ENCODE assay signal across 8 cellular contexts in genomic region chr12:48716168-48716492, GRCh38. TPM values are rescaled to one million over a fixed set of nuclear protein-coding genes. Genes with fewer than 3 reads are reported as not detected.
DNase-seq lines count a peak whose midpoint lies in the region; ATAC-seq and TF ChIP-seq lines count a peak whose summit lies in the region.

No MANE protein-coding gene starts in this region.

- H3K27ac ChIP-seq in angular gyrus (ENCODE audit: low read depth, low read length), result peak overlapping the region; percentile 74
- peak overlapping the region; percentile 89 to 97 for H3K27ac ChIP-seq in left lung
- H3K27ac ChIP-seq in tibial artery, result peak overlapping the region; percentile 88 to 95

- no peaks in the 10 kb centered on the region for H3K27me3 ChIP-seq in left lung
- H3K27me3 ChIP-seq in tibial artery, result no peaks in the 10 kb centered on the region

- H3K36me3 Mint-ChIP-seq in activated CD4-positive, alpha-beta T cell treated with anti-CD3 and anti-CD28 coated beads, Interleukin-2, amount 10 ng/mL, durations not matched to agents 7 days and 5 days (ENCODE audit: low read depth), result peaks cover 52% of the 10 kb centered on the region

- peaks cover 36% of the 10 kb centered on the region for H3K4me1 Mint-ChIP-seq in activated CD4-positive, alpha-beta T cell treated with anti-CD3 and anti-CD28 coated beads, Interleukin-2, amount 10 ng/mL, durations not matched to agents 7 days and 5 days

- ATAC-seq in left lung (no peak), HG02623 (IDR thresholded peaks at IDR 0.05; ENCODE audit: unreplicated experiment) (no peak)

- TF ChIP-seq CTCF in left lung (IDR thresholded peaks at IDR 0.05) (no peak), tibial artery (IDR thresholded peaks at IDR 0.05) (no peak)

- peaks cover 0 to 39% of the 10 kb centered on the region in 2 donors for H3K36me3 ChIP-seq in left lung
- peaks cover 11 to 27% (median 22%) of the 10 kb centered on the region in 3 donors for H3K36me3 ChIP-seq in tibial artery

- H3K9me3 Mint-ChIP-seq in activated CD4-positive, alpha-beta T cell treated with anti-CD3 and anti-CD28 coated beads, Interleukin-2, amount 10 ng/mL, durations not matched to agents 7 days and 5 days, result peaks cover 17% of the 10 kb centered on the region

- CTCF ChIA-PET in activated CD4-positive, alpha-beta T cell treated with anti-CD3 and anti-CD28 coated beads, Interleukin-2, amount 10 ng/mL, durations not matched to agents 7 days and 5 days (lab: Charles Lee), result interaction anchor here (0.7 to 1.2 kb wide), 2 partner anchors 24 to 137 kb away, joined by 3 to 4 read pairs; no protein-coding TSS in a partner anchor

- DNase-seq in activated CD4-positive, alpha-beta T cell treated with anti-CD3 and anti-CD28 coated beads, Interleukin-2, amount 10 ng/mL, durations not matched to agents 7 days and 5 days, result no peak
- DNase-seq in activated CD4-positive, alpha-beta T cell treated with anti-CD3 and anti-CD28 coated beads for 48 hours, result no peak
- DNase-seq in left lung, result no peak
- no peak for DNase-seq in tibial artery
- no peak for DNase-seq in epidermal melanocyte (ENCODE audit: insufficient read length, low spot score)
- no peak for DNase-seq in NCI-H1436 treated with DMSO at 0.1 percent for 48 hours (lab: John Stamatoyannopoulos, UW)

- POLR2A ChIA-PET in activated CD4-positive, alpha-beta T cell treated with anti-CD3 and anti-CD28 coated beads, Interleukin-2, amount 10 ng/mL, durations not matched to agents 7 days and 5 days (lab: Charles Lee), result no interaction called here

- intact Hi-C loops in left lung (cut with DNase I), result no loop called here
- intact Hi-C loops in tibial artery (cut with DNase I; ENCODE audit: low total_unique reads), result no loop called here

- no peaks in the 10 kb centered on the region for H3K27me3 Mint-ChIP-seq in activated CD4-positive, alpha-beta T cell treated with anti-CD3 and anti-CD28 coated beads, Interleukin-2, amount 10 ng/mL, durations not matched to agents 7 days and 5 days

- H3K27ac Mint-ChIP-seq in activated CD4-positive, alpha-beta T cell treated with anti-CD3 and anti-CD28 coated beads, Interleukin-2, amount 10 ng/mL, durations not matched to agents 7 days and 5 days, result peak overlapping the region; percentile 99

- H3K9me3 ChIP-seq in left lung, result peaks cover 0 to 13% of the 10 kb centered on the region in 2 donors
- peaks cover 0 to 9% (median 7%) of the 10 kb centered on the region in 3 donors for H3K9me3 ChIP-seq in tibial artery

- H3K4me3 ChIP-seq in left lung, result peak overlapping the region; percentile 65 to 71
- H3K4me3 ChIP-seq in tibial artery, result peak overlapping the region; percentile 69 to 78

- H3K4me1 ChIP-seq in left lung (peaks cover 12 to 47% of the 10 kb centered on the region in 2 donors), tibial artery (peaks cover 5 to 39% (median 25%) of the 10 kb centered on the region in 4 donors)

- H3K4me3 Mint-ChIP-seq in activated CD4-positive, alpha-beta T cell treated with anti-CD3 and anti-CD28 coated beads, Interleukin-2, amount 10 ng/mL, durations not matched to agents 7 days and 5 days, result peak overlapping the region; percentile 93

RNA-seq across cellular contexts. Expression of gene CCNT1, which starts 0.4 kb away (rescaled TPM):
- total RNA-seq in activated CD4-positive, alpha-beta T cell treated with anti-CD3 and anti-CD28 coated beads, Interleukin-2, amount 10 ng/mL, durations not matched to agents 7 days and 5 days, result 10 to 100 TPM; 51.6 to 53.7 TPM
- total RNA-seq in left lung, result 10 to 100 TPM; 28.7 to 36.2 TPM

RNA-seq across cellular contexts. Expression of gene KANSL2, which starts 34.1 kb away (rescaled TPM):
- 10 to 100 TPM; 44.1 to 44.5 TPM for total RNA-seq in activated CD4-positive, alpha-beta T cell treated with anti-CD3 and anti-CD28 coated beads, Interleukin-2, amount 10 ng/mL, durations not matched to agents 7 days and 5 days
- total RNA-seq in left lung, result 10 to 100 TPM; 28.0 to 30.6 TPM
